1 cellular context compared by ENCODE assay signal in the genomic region with DNA sequence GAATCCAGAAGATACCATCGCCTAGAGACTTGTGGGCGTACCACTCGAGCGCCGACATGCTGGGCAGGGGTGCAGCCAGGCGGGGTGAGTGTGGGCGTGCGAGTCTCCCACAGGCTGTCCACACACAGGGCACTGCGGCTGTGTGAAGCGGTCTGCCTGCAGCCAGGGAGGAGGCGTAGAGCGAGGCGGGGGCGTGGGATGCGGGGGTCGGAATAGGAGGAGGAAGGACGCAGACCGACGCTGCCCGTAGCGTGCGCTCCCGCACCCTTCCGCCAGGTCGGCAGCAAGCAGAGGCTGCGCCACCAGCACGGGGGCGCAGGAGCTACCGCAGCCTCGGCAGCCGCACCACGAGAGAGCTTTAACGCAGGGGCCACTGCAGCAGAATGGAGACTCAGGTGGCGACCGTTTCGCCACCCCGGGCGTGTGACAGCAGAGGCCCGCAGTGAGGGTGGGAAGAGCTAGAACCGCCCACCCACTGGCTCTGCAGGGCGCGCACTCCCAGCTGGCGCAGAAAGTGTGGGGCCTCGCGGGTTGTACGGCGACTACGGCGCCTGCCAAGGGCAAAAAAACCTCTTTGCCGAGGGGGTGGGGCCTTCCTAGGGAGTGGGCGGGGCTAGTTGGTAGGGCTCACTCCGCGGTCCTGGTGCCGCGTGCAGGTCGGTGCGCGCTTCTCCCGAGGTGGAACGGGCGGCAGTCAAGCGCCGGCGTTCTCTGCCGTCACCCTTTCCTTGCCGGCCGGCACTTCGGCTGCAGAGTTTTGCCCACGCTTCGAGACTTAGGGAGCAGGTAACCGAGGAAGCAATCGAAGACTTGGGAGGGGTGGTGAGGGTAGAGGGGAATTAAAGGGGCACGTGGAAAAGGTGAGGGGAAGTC.
TF ChIP-seq lines count a peak whose summit lies in the region.

A gene (minus strand): TSS at position 537 of the 873 bp plus-strand sequence. CDS start 479 bp downstream, at position 58.
A gene with protein sequence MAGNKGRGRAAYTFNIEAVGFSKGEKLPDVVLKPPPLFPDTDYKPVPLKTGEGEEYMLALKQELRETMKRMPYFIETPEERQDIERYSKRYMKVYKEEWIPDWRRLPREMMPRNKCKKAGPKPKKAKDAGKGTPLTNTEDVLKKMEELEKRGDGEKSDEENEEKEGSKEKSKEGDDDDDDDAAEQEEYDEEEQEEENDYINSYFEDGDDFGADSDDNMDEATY (plus strand): TSS at position 630 of the 873 bp plus-strand sequence. CDS start 10,704 bp downstream, outside the sequence.

TF ChIP-seq in GM23338, 12 proteins besides CTCF, POLR2A, EP300 and RAD21 (continued from another document):
- TF ChIP-seq, protein P1, sequence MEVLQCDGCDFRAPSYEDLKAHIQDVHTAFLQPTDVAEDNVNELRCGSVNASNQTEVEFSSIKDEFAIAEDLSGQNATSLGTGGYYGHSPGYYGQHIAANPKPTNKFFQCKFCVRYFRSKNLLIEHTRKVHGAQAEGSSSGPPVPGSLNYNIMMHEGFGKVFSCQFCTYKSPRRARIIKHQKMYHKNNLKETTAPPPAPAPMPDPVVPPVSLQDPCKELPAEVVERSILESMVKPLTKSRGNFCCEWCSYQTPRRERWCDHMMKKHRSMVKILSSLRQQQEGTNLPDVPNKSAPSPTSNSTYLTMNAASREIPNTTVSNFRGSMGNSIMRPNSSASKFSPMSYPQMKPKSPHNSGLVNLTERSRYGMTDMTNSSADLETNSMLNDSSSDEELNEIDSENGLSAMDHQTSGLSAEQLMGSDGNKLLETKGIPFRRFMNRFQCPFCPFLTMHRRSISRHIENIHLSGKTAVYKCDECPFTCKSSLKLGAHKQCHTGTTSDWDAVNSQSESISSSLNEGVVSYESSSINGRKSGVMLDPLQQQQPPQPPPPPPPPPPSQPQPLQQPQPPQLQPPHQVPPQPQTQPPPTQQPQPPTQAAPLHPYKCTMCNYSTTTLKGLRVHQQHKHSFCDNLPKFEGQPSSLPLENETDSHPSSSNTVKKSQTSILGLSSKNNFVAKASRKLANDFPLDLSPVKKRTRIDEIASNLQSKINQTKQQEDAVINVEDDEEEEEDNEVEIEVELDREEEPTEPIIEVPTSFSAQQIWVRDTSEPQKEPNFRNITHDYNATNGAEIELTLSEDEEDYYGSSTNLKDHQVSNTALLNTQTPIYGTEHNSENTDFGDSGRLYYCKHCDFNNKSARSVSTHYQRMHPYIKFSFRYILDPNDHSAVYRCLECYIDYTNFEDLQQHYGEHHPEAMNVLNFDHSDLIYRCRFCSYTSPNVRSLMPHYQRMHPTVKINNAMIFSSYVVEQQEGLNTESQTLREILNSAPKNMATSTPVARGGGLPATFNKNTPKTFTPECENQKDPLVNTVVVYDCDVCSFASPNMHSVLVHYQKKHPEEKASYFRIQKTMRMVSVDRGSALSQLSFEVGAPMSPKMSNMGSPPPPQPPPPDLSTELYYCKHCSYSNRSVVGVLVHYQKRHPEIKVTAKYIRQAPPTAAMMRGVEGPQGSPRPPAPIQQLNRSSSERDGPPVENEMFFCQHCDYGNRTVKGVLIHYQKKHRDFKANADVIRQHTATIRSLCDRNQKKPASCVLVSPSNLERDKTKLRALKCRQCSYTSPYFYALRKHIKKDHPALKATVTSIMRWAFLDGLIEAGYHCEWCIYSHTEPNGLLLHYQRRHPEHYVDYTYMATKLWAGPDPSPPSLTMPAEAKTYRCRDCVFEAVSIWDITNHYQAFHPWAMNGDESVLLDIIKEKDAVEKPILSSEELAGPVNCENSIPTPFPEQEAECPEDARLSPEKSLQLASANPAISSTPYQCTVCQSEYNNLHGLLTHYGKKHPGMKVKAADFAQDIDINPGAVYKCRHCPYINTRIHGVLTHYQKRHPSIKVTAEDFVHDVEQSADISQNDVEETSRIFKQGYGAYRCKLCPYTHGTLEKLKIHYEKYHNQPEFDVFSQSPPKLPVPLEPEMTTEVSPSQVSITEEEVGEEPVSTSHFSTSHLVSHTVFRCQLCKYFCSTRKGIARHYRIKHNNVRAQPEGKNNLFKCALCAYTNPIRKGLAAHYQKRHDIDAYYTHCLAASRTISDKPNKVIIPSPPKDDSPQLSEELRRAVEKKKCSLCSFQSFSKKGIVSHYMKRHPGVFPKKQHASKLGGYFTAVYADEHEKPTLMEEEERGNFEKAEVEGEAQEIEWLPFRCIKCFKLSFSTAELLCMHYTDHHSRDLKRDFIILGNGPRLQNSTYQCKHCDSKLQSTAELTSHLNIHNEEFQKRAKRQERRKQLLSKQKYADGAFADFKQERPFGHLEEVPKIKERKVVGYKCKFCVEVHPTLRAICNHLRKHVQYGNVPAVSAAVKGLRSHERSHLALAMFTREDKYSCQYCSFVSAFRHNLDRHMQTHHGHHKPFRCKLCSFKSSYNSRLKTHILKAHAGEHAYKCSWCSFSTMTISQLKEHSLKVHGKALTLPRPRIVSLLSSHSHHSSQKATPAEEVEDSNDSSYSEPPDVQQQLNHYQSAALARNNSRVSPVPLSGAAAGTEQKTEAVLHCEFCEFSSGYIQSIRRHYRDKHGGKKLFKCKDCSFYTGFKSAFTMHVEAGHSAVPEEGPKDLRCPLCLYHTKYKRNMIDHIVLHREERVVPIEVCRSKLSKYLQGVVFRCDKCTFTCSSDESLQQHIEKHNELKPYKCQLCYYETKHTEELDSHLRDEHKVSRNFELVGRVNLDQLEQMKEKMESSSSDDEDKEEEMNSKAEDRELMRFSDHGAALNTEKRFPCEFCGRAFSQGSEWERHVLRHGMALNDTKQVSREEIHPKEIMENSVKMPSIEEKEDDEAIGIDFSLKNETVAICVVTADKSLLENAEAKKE (CRISPR knock-in tag; IDR thresholded peaks at IDR 0.05) = no peak
- TF ChIP-seq, protein P2, sequence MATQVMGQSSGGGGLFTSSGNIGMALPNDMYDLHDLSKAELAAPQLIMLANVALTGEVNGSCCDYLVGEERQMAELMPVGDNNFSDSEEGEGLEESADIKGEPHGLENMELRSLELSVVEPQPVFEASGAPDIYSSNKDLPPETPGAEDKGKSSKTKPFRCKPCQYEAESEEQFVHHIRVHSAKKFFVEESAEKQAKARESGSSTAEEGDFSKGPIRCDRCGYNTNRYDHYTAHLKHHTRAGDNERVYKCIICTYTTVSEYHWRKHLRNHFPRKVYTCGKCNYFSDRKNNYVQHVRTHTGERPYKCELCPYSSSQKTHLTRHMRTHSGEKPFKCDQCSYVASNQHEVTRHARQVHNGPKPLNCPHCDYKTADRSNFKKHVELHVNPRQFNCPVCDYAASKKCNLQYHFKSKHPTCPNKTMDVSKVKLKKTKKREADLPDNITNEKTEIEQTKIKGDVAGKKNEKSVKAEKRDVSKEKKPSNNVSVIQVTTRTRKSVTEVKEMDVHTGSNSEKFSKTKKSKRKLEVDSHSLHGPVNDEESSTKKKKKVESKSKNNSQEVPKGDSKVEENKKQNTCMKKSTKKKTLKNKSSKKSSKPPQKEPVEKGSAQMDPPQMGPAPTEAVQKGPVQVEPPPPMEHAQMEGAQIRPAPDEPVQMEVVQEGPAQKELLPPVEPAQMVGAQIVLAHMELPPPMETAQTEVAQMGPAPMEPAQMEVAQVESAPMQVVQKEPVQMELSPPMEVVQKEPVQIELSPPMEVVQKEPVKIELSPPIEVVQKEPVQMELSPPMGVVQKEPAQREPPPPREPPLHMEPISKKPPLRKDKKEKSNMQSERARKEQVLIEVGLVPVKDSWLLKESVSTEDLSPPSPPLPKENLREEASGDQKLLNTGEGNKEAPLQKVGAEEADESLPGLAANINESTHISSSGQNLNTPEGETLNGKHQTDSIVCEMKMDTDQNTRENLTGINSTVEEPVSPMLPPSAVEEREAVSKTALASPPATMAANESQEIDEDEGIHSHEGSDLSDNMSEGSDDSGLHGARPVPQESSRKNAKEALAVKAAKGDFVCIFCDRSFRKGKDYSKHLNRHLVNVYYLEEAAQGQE (IDR thresholded peaks at IDR 0.05; ENCODE audit: unreplicated experiment) = peak; percentile 17
- no peak for TF ChIP-seq NANOG (IDR thresholded peaks at IDR 0.05; ENCODE audit: borderline replicate concordance)
- no peak for TF ChIP-seq CREB1 (CRISPR knock-in tag; IDR thresholded peaks at IDR 0.05; ENCODE audit: low read depth)
